17 cellular contexts compared by ENCODE assay signal in the genomic region with DNA sequence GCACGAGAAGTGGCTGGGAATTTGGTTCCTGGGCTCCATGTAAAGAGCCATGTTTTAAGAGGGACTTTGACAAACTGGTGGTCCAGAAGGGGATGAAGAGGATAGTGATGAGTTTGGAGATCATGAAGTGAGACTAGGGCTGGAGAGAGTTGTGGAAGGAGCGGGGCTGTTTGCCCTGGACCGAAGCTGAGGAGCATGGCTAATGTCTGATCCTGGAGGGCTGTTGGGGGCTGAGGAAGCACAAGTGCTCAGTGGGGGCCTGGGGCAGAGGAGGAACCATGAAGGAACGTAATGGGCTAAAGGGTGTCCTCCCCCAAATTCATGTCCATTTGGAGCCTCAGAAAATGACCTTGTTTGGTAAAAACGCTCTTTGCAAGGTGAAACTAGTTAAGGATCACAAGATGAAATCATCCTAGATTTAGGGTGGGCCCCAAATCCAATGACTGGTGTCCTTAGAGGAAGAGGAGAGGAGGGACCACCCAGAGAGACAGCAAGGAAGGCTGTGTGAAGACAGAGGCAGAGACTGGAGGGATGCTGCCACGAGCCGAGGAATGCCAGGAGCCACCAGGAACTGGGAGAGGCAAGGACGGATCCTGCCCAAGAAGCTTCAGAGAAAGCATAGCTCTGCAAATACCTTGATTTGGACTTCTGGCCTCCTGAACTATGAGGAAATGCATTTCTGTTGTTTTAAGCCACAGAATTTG.
DNase-seq lines count a peak whose midpoint lies in the region; ATAC-seq and TF ChIP-seq lines count a peak whose summit lies in the region.
"Had no signal": no experiment of that assay in that cellular context is flagged by ENCODE, and none has a peak within 500 bp of the region (broad histone marks: within the 10 kb centered on the region; RNA-seq: fewer than 3 reads in every experiment).

No MANE protein-coding gene starts in this region.

- ATAC-seq in activated CD4-positive, CD25-positive, alpha-beta regulatory T cell treated with anti-CD3 and anti-CD28 coated beads, Interleukin-2, amount 50 U/mL, for 24 hours: no peak
- ATAC-seq: A549; CD8-positive, alpha-beta T cell had no signal

- no peak overlapping the region for H3K4me3 Mint-ChIP-seq in chondrocyte (ENCODE audit: unreplicated experiment)
- no peak overlapping the region for H3K4me3 Mint-ChIP-seq in progenitor cell of endocrine pancreas (ENCODE audit: low read depth)
- H3K4me3 Mint-ChIP-seq: B cell; CD4-positive, alpha-beta T cell; CD8-positive, alpha-beta T cell had no signal

- H3K27me3 Mint-ChIP-seq in chondrocyte (ENCODE audit: low read depth) (peaks cover 5% of the 10 kb centered on the region), progenitor cell of endocrine pancreas (no peaks in the 10 kb centered on the region)
- H3K27me3 Mint-ChIP-seq: B cell had no signal

- in situ Hi-C loops in GM13977 (cut with MboI; ENCODE audit: low pct_unique_long_range_greater_than_20kb, low sequenced_read_pairs, unreplicated experiment): no loop called here

- DNase-seq in activated CD4-positive, CD25-positive, alpha-beta regulatory T cell treated with anti-CD3 and anti-CD28 coated beads, Interleukin-2, amount 50 U/mL, for 72 hours: peak; percentile 5
- DNase-seq in chondrocyte (ENCODE audit: low spot score) (peak; percentile 40), mesenteric fat pad (ENCODE audit: low spot score) (peak; percentile 11), progenitor cell of endocrine pancreas (ENCODE audit: low spot score, unreplicated experiment) (no peak), foreskin melanocyte (no peak), GM13977 (ENCODE audit: low spot score) (no peak), OCI-M2 (lab: John Stamatoyannopoulos, UW; ENCODE audit: unreplicated experiment) (no peak)
- DNase-seq: AML-193; Caco-2; Calu3; CD8-positive, alpha-beta T cell; DMS79 treated with DMSO at 0.1 percent for 48 hours; GF-D8 had no signal

- no peaks in the 10 kb centered on the region for H3K9me3 Mint-ChIP-seq in chondrocyte (ENCODE audit: low read depth)
- no peaks in the 10 kb centered on the region for H3K9me3 Mint-ChIP-seq in progenitor cell of endocrine pancreas (ENCODE audit: low read depth)
- H3K9me3 Mint-ChIP-seq: CD4-positive, alpha-beta T cell; CD8-positive, alpha-beta T cell had no signal

- H3K36me3 Mint-ChIP-seq in chondrocyte (ENCODE audit: low read depth): no peaks in the 10 kb centered on the region
- H3K36me3 Mint-ChIP-seq in progenitor cell of endocrine pancreas (ENCODE audit: insufficient read depth): no peaks in the 10 kb centered on the region
- H3K36me3 Mint-ChIP-seq: CD8-positive, alpha-beta T cell had no signal

- no peak overlapping the region for H3K27ac Mint-ChIP-seq in chondrocyte (ENCODE audit: unreplicated experiment)
- H3K27ac Mint-ChIP-seq in progenitor cell of endocrine pancreas: peak overlapping the region; percentile 19
- H3K27ac Mint-ChIP-seq: B cell; CD4-positive, alpha-beta T cell; CD8-positive, alpha-beta T cell had no signal

- no peak for TF ChIP-seq CTCF in chondrocyte (IDR thresholded peaks at IDR 0.05)
- no peak for TF ChIP-seq CTCF in progenitor cell of endocrine pancreas (IDR thresholded peaks at IDR 0.05; ENCODE audit: unreplicated experiment)
- no peak for TF ChIP-seq CTCF in GM13977 (IDR thresholded peaks at IDR 0.05; ENCODE audit: extremely low read depth, insufficient read depth, missing control alignments)

- H3K4me1 Mint-ChIP-seq in chondrocyte (ENCODE audit: low read depth) (no peaks in the 10 kb centered on the region), progenitor cell of endocrine pancreas (ENCODE audit: low read depth) (no peaks in the 10 kb centered on the region)

Comparison
In these comparisons a context has a peak if more than half of its experiments do, and no peak if none do; other contexts are left out.
1. DNase-seq: peak in activated CD4-positive, CD25-positive, alpha-beta regulatory T cell treated with anti-CD3 and anti-CD28 coated beads, Interleukin-2, amount 50 U/mL, for 72 hours (single experiment), chondrocyte (single experiment) and mesenteric fat pad (single experiment); none in progenitor cell of endocrine pancreas (single experiment), foreskin melanocyte (single experiment), GM13977 (single experiment) and OCI-M2 (single experiment).